Comparison of ENCODE assay signal across 21 cellular contexts in the genomic region with DNA sequence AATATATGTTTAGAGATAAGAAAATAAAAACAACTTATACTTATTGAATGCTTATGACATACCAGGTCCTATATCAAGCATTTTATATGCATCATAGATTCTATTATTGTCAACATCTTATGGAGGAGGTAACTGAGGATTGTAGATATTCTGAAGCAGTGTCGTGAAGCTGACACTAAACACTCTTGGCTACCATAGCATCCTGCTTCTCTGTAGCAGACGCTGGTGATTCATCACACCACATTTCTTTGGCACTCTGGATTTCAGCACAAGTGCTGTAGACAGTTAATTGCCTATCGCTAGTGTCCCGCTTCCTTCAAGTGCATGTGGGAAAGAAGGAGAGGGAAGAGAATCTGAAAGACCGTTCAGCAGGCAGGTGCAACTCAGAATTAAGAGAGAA.
DNase-seq lines count a peak whose midpoint lies in the region; ATAC-seq, FAIRE-seq and TF ChIP-seq lines count a peak whose summit lies in the region.
"Had no signal": no experiment of that assay in that cellular context is flagged by ENCODE, and none has a peak within 500 bp of the region (broad histone marks: within the 10 kb centered on the region; RNA-seq: fewer than 3 reads in every experiment).

No MANE protein-coding gene starts in this region.

- H4K91ac ChIP-seq in mesenchymal stem cell (ENCODE audit: low read length) = no peak overlapping the region

- intact Hi-C loops in activated CD4-positive, alpha-beta memory T cell treated with anti-CD3 and anti-CD28 coated beads for 36 hours (cut with micrococcal nuclease) = no loop called here

- H2BK120ac ChIP-seq in mesenchymal stem cell (ENCODE audit: low read depth, low read length) = no peak overlapping the region

- peaks cover 11% of the 10 kb centered on the region for H3K4me1 Mint-ChIP-seq in astrocyte (ENCODE audit: low read depth, unreplicated experiment)
- peaks cover 2% of the 10 kb centered on the region for H3K4me1 Mint-ChIP-seq in activated CD4-positive, alpha-beta memory T cell treated with anti-CD3 and anti-CD28 coated beads for 36 hours (ENCODE audit: low read depth)
- H3K4me1 Mint-ChIP-seq: stimulated activated naive CD8-positive, alpha-beta T cell treated with anti-CD3 and anti-CD28 coated beads, Interleukin-15, amount 100 ng/mL, for 72 hours had no signal

- no peak overlapping the region for H2AFZ ChIP-seq in astrocyte (ENCODE audit: low read depth, low read length)
- no peak overlapping the region for H2AFZ ChIP-seq in mesenchymal stem cell (ENCODE audit: low read depth, low read length)

- H3K4me1 ChIP-seq in astrocyte (ENCODE audit: insufficient read depth, low read length) (no peaks in the 10 kb centered on the region), mesenchymal stem cell (ENCODE audit: control insufficient read depth, insufficient read depth, low read depth, low read length) (no peaks in the 10 kb centered on the region)

- no peak overlapping the region for H2AK5ac ChIP-seq in mesenchymal stem cell (ENCODE audit: low read length, severe bottlenecking)

- POLR2A ChIA-PET in activated CD4-positive, alpha-beta memory T cell treated with anti-CD3 and anti-CD28 coated beads for 36 hours (lab: Charles Lee) = no interaction called here

- 43% methylated on average over 4 of the region's 5 CpGs for WGBS in mesenchymal stem cell

- H3K27ac Mint-ChIP-seq in astrocyte (ENCODE audit: unreplicated experiment) = no peak overlapping the region
- H3K27ac Mint-ChIP-seq in activated CD4-positive, alpha-beta memory T cell treated with anti-CD3 and anti-CD28 coated beads for 36 hours = no peak overlapping the region
- H3K27ac Mint-ChIP-seq: activated CD4-positive, alpha-beta T cell treated with anti-CD3 and anti-CD28 coated beads for 36 hours; activated naive CD8-positive, alpha-beta T cell; activated T-helper 1 cell treated with anti-CD3 and anti-CD28 coated beads, Interleukin-12 subunit alpha, Interleukin-12 subunit beta, Interleukin-2, Interleukin-4 antibody, amounts not matched to agents 30 ng/mL and 10 ng/mL and 1 ng/mL, durations not matched to agents 14 hours and 24 hours and 36 hours; CD8-positive, alpha-beta memory T cell; endodermal cell; stimulated activated naive CD8-positive, alpha-beta T cell treated with anti-CD3 and anti-CD28 coated beads, Interleukin-15, amount 100 ng/mL, for 72 hours had no signal

- H3K4ac ChIP-seq in mesenchymal stem cell (ENCODE audit: low read depth in 1 of 2, low read length in 2 of 2) = no peak overlapping the region

- CTCF ChIA-PET in activated CD4-positive, alpha-beta memory T cell treated with anti-CD3 and anti-CD28 coated beads for 36 hours (lab: Charles Lee) = no interaction called here

- no peak for TF ChIP-seq CTCF in astrocyte (IDR thresholded peaks at IDR 0.05; ENCODE audit: insufficient read depth, low read depth, low read length)

- no peak for ATAC-seq in stimulated activated naive CD8-positive, alpha-beta T cell treated with anti-CD3 and anti-CD28 coated beads, Interleukin-15, Interleukin-2, amounts not matched to agents 100 U/mL and 50 U/mL, for 24 hours
- ATAC-seq: activated CD4-positive, alpha-beta T cell treated with anti-CD3 and anti-CD28 coated beads for 36 hours; stimulated activated naive CD8-positive, alpha-beta T cell treated with anti-CD3 and anti-CD28 coated beads, Interleukin-15, amount 100 ng/mL, for 72 hours had no signal

- no peak overlapping the region for H2BK5ac ChIP-seq in mesenchymal stem cell (ENCODE audit: low read depth, low read length, poor library complexity, severe bottlenecking)

- no peaks in the 10 kb centered on the region for H3K9me3 Mint-ChIP-seq in astrocyte (ENCODE audit: unreplicated experiment)
- H3K9me3 Mint-ChIP-seq in activated CD4-positive, alpha-beta memory T cell treated with anti-CD3 and anti-CD28 coated beads for 36 hours = no peaks in the 10 kb centered on the region
- H3K9me3 Mint-ChIP-seq: activated T-helper 1 cell treated with anti-CD3 and anti-CD28 coated beads, Interleukin-12 subunit alpha, Interleukin-12 subunit beta, Interleukin-2, Interleukin-4 antibody, amounts not matched to agents 30 ng/mL and 10 ng/mL and 1 ng/mL, durations not matched to agents 14 hours and 24 hours and 36 hours; endodermal cell; stimulated activated naive CD8-positive, alpha-beta T cell treated with anti-CD3 and anti-CD28 coated beads, Interleukin-15, amount 100 ng/mL, for 72 hours had no signal

- H3K36me3 ChIP-seq in MG63 (no peaks in the 10 kb centered on the region), astrocyte (ENCODE audit: insufficient read depth, low read length) (no peaks in the 10 kb centered on the region), mesenchymal stem cell (ENCODE audit: control insufficient read depth in 1 of 2, insufficient read depth in 2 of 2, low read depth in 1 of 2, low read length in 2 of 2) (no peaks in the 10 kb centered on the region)

- no peak overlapping the region for H3K18ac ChIP-seq in mesenchymal stem cell (ENCODE audit: low read depth in 1 of 2, low read length in 2 of 2)

- no peaks in the 10 kb centered on the region for H3K79me1 ChIP-seq in mesenchymal stem cell (replicated peaks; ENCODE audit: low read length, poor library complexity, severe bottlenecking)

- H3K9me3 ChIP-seq in MG63 (peaks cover 3% of the 10 kb centered on the region; the same call in 1 of the 2 replicates), astrocyte (ENCODE audit: insufficient read depth, low read depth, low read length) (no peaks in the 10 kb centered on the region), mesenchymal stem cell (ENCODE audit: control insufficient read depth, low read length) (no peaks in the 10 kb centered on the region)

- H4K8ac ChIP-seq in mesenchymal stem cell (ENCODE audit: low read length) = no peak overlapping the region

- H3K27me3 Mint-ChIP-seq in astrocyte (ENCODE audit: low read depth, unreplicated experiment) = no peaks in the 10 kb centered on the region
- H3K27me3 Mint-ChIP-seq in activated CD4-positive, alpha-beta memory T cell treated with anti-CD3 and anti-CD28 coated beads for 36 hours = no peaks in the 10 kb centered on the region
- H3K27me3 Mint-ChIP-seq: activated CD4-positive, alpha-beta T cell treated with anti-CD3 and anti-CD28 coated beads for 36 hours; activated naive CD8-positive, alpha-beta T cell; stimulated activated naive CD8-positive, alpha-beta T cell treated with anti-CD3 and anti-CD28 coated beads, Interleukin-15, amount 100 ng/mL, for 72 hours had no signal

- no peak overlapping the region for H3K14ac ChIP-seq in mesenchymal stem cell (ENCODE audit: low read length in 2 of 2)

- no peak overlapping the region for H3K27ac ChIP-seq in astrocyte (ENCODE audit: low read depth, low read length)
- H3K27ac ChIP-seq in mesenchymal stem cell (ENCODE audit: low read length, poor library complexity, severe bottlenecking) = no peak overlapping the region
- H3K27ac ChIP-seq: coronary artery had no signal

- H3K4me2 ChIP-seq in astrocyte (ENCODE audit: low read length) (no peak overlapping the region), mesenchymal stem cell (ENCODE audit: low read length, poor library complexity, severe bottlenecking) (no peak overlapping the region)

- no peak overlapping the region for H3K4me3 ChIP-seq in MG63
- no peak overlapping the region for H3K4me3 ChIP-seq in astrocyte (ENCODE audit: insufficient read depth, low read depth, low read length)
- H3K4me3 ChIP-seq in mesenchymal stem cell (ENCODE audit: insufficient read depth in 1 of 2, low read depth in 1 of 2, low read length in 2 of 2) = no peak overlapping the region
- H3K4me3 ChIP-seq: coronary artery had no signal

- FAIRE-seq in astrocyte (lab: Jason Lieb, UNC) = no peak
- FAIRE-seq: GM18507 had no signal

- no peak overlapping the region for H2BK15ac ChIP-seq in mesenchymal stem cell (ENCODE audit: low read depth, poor library complexity, severe bottlenecking)

- no peaks in the 10 kb centered on the region for H4K20me1 ChIP-seq in astrocyte (ENCODE audit: insufficient read depth, low read length)

- H3K36me3 Mint-ChIP-seq in astrocyte (ENCODE audit: low read depth, unreplicated experiment) = no peaks in the 10 kb centered on the region
- no peaks in the 10 kb centered on the region for H3K36me3 Mint-ChIP-seq in activated CD4-positive, alpha-beta memory T cell treated with anti-CD3 and anti-CD28 coated beads for 36 hours
- H3K36me3 Mint-ChIP-seq: activated naive CD8-positive, alpha-beta T cell had no signal

- H3K9ac ChIP-seq in astrocyte (ENCODE audit: low read length) (no peak overlapping the region), mesenchymal stem cell (ENCODE audit: low read length) (no peak overlapping the region)

- no peaks in the 10 kb centered on the region for H3K79me2 ChIP-seq in astrocyte (ENCODE audit: insufficient read depth, low read length)

- no peak overlapping the region for H3K23ac ChIP-seq in mesenchymal stem cell (ENCODE audit: low read length in 2 of 2)

- no peak overlapping the region for H2BK12ac ChIP-seq in mesenchymal stem cell (ENCODE audit: low read length in 2 of 2)

- DNase-seq in EH (ENCODE audit: low read depth) (peak; percentile 62), MG63 (peak; percentile 63), astrocyte (ENCODE audit: low read depth) (peak; percentile 54), mesenchymal stem cell (peak; percentile 35), NCI-H1694 treated with DMSO at 0.1 percent for 48 hours (lab: John Stamatoyannopoulos, UW) (no peak), NAMALWA (ENCODE audit: low spot score) (no peak)
- no peak for DNase-seq in stimulated activated naive CD8-positive, alpha-beta T cell treated with anti-CD3 and anti-CD28 coated beads, Interleukin-15, Interleukin-2, amounts not matched to agents 100 U/mL and 50 U/mL, for 24 hours
- no peak for DNase-seq in activated CD4-positive, alpha-beta memory T cell treated with anti-CD3 and anti-CD28 coated beads for 36 hours
- DNase-seq: activated CD4-positive, alpha-beta T cell treated with anti-CD3 and anti-CD28 coated beads for 36 hours; CD8-positive, alpha-beta memory T cell; endodermal cell; NCI-H1048; NCI-H2081 treated with DMSO at 0.1 percent for 48 hours; NCI-H526; stimulated activated CD4-positive, alpha-beta T cell treated with anti-CD3 and anti-CD28 coated beads, Interleukin-4, amount 100 ng/mL, for 1 hour; stimulated activated naive CD8-positive, alpha-beta T cell treated with anti-CD3 and anti-CD28 coated beads, Interleukin-15, amount 100 ng/mL, for 72 hours; SW 1271 had no signal

- H3K4me3 Mint-ChIP-seq in astrocyte (ENCODE audit: unreplicated experiment) = no peak overlapping the region
- H3K4me3 Mint-ChIP-seq in activated CD4-positive, alpha-beta memory T cell treated with anti-CD3 and anti-CD28 coated beads for 36 hours = no peak overlapping the region
- H3K4me3 Mint-ChIP-seq: activated CD4-positive, alpha-beta T cell treated with anti-CD3 and anti-CD28 coated beads for 36 hours; activated naive CD8-positive, alpha-beta T cell; activated T-helper 1 cell treated with anti-CD3 and anti-CD28 coated beads, Interleukin-12 subunit alpha, Interleukin-12 subunit beta, Interleukin-2, Interleukin-4 antibody, amounts not matched to agents 30 ng/mL and 10 ng/mL and 1 ng/mL, durations not matched to agents 14 hours and 24 hours and 36 hours; CD8-positive, alpha-beta memory T cell; endodermal cell; stimulated activated naive CD8-positive, alpha-beta T cell treated with anti-CD3 and anti-CD28 coated beads, Interleukin-15, amount 100 ng/mL, for 72 hours had no signal

- no peaks in the 10 kb centered on the region for H3K27me3 ChIP-seq in MG63
- H3K27me3 ChIP-seq in astrocyte (ENCODE audit: insufficient read depth, low read length) = no peaks in the 10 kb centered on the region
- no peaks in the 10 kb centered on the region for H3K27me3 ChIP-seq in mesenchymal stem cell (ENCODE audit: control insufficient read depth in 1 of 2, insufficient read depth in 1 of 2, low read length in 2 of 2)

Comparison
In these comparisons a context has a peak if more than half of its experiments do, and no peak if none do; other contexts are left out.
1. DNase-seq: peak in EH (single experiment), MG63 (single experiment), astrocyte (single experiment) and mesenchymal stem cell (single experiment); none in stimulated activated naive CD8-positive, alpha-beta T cell treated with anti-CD3 and anti-CD28 coated beads, Interleukin-15, Interleukin-2, amounts not matched to agents 100 U/mL and 50 U/mL, for 24 hours (single experiment), NCI-H1694 treated with DMSO at 0.1 percent for 48 hours (single experiment), NAMALWA (single experiment) and activated CD4-positive, alpha-beta memory T cell treated with anti-CD3 and anti-CD28 coated beads for 36 hours (single experiment).